In the genomic region with DNA sequence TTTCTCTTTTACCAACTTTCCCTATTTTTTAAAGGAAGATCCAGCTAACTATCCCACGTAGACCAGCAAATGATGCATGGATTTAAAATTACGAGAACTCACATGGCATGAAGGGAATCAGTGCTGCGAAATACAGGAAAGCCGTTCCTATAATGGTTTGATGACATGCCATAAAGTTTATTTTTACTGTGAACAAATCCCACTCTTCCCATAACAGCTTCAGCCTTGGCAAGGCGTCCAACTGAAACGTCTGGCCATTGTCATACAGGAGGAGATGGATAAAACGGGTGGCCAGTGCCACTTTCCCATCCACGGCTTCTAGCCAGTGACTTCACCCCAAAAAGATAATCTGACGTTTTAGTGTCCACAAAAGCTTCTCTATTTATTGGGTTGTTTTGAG, we compare ENCODE assay signal across 13 cellular contexts.
DNase-seq lines count a peak whose midpoint lies in the region; TF ChIP-seq lines count a peak whose summit lies in the region.
"Had no signal": no experiment of that assay in that cellular context is flagged by ENCODE, and none has a peak within 500 bp of the region (broad histone marks: within the 10 kb centered on the region; RNA-seq: fewer than 3 reads in every experiment).

No MANE protein-coding gene starts in this region.

- no peak for TF ChIP-seq CTCF in VCaP (conservative IDR thresholded peaks at IDR 0.05)
- no peak for TF ChIP-seq CTCF in ascending aorta (IDR thresholded peaks at IDR 0.05)

- H3K9me3 ChIP-seq in ascending aorta (no peaks in the 10 kb centered on the region), skeletal muscle tissue (ENCODE audit: control insufficient read depth in 3 of 3, low read length in 3 of 3) (no peaks in the 10 kb centered on the region)

- intact Hi-C loops in ascending aorta (cut with DNase I), result no loop called here
- intact Hi-C loops in posterior vena cava (cut with DNase I), result loop anchor here in 1 of 2 donors (10.0 kb wide), 1 partner anchor 197 kb away; no protein-coding TSS in a partner anchor

- H3K27ac ChIP-seq in VCaP, result peak overlapping the region; percentile 36; the same call in 1 of the 2 replicates
- peak overlapping the region; percentile 3 to 21 for H3K27ac ChIP-seq in ascending aorta
- peak overlapping the region; percentile 37 for H3K27ac ChIP-seq in skeletal muscle tissue (ENCODE audit: low read depth, low read length)
- H3K27ac ChIP-seq: GM23248, HL-60 had no signal

- H3K27me3 ChIP-seq in ascending aorta (no peaks in the 10 kb centered on the region), skeletal muscle tissue (ENCODE audit: control insufficient read depth in 3 of 3, insufficient read depth in 3 of 3, low read length in 3 of 3) (no peaks in the 10 kb centered on the region)

- peaks cover 10 to 20% of the 10 kb centered on the region in 2 donors for H3K36me3 ChIP-seq in ascending aorta
- peaks cover 5 to 13% (median 9%) of the 10 kb centered on the region in 3 donors for H3K36me3 ChIP-seq in skeletal muscle tissue (ENCODE audit: control insufficient read depth in 3 of 3, insufficient read depth in 3 of 3, low read length in 3 of 3)

- DNase-seq in ascending aorta (ENCODE audit: low spot score in 2 of 2) (no peak), posterior vena cava (ENCODE audit: low spot score) (peak; percentile 47), NCI-H146 treated with DMSO at 0.1 percent for 48 hours (lab: John Stamatoyannopoulos, UW; ENCODE audit: unreplicated experiment) (no peak), T-helper 9 cell (no peak)
- no peak for DNase-seq in activated CD8-positive, alpha-beta memory T cell treated with anti-CD3 and anti-CD28 coated beads, Interleukin-2, amount 50 U/mL, for 4 hours
- DNase-seq: C1 segment of cervical spinal cord; CD4-positive, alpha-beta T cell; DMS79 treated with DMSO at 0.1 percent for 48 hours; EL; GM23248 had no signal

- H3K4me3 ChIP-seq in ascending aorta (no peak overlapping the region), skeletal muscle tissue (ENCODE audit: low read length in 3 of 3) (no peak overlapping the region)
- H3K4me3 ChIP-seq: GM23248 had no signal

- no peak overlapping the region for H3K9ac ChIP-seq in skeletal muscle tissue (ENCODE audit: low read depth in 1 of 3, low read length in 3 of 3)
- H3K9ac ChIP-seq: GM23248 had no signal

- H3K4me1 ChIP-seq in ascending aorta, result peaks cover 4 to 21% of the 10 kb centered on the region in 2 donors
- H3K4me1 ChIP-seq in skeletal muscle tissue (ENCODE audit: control insufficient read depth in 3 of 3, insufficient read depth in 3 of 3, low read length in 3 of 3), result peaks cover 49 to 76% (median 58%) of the 10 kb centered on the region in 3 donors
